Comparison of ENCODE assay signal across 11 cellular contexts in the genomic region with DNA sequence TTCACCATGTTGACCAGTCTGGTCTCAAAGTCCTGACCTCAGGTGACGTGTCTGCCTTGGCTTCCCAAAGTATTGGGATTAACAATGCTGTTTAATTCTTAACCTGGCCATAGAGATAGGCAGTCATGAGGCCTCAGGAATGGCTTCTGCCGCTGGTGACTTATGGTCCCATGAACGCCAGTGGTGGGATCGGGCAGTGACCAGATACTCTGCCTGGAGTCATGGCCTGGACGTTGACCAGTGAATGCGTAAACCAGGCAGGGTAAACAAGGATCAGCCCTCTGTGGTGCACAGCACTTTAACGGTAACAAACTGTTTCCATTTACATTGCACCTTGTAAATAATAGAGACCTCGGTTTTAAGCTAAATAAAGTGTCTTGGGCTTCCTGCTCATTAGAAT.
DNase-seq lines count a peak whose midpoint lies in the region; ATAC-seq lines count a peak whose summit lies in the region.
"Had no signal": no experiment of that assay in that cellular context is flagged by ENCODE, and none has a peak within 500 bp of the region (broad histone marks: within the 10 kb centered on the region; RNA-seq: fewer than 3 reads in every experiment).

No MANE protein-coding gene starts in this region.

- peak; percentile 45 for DNase-seq in islet precursor cell
- no peak for DNase-seq in NCI-H2081 treated with DMSO at 0.1 percent for 48 hours (lab: John Stamatoyannopoulos, UW)
- no peak for DNase-seq in glomerular visceral epithelial cell (ENCODE audit: extremely low spot score)
- DNase-seq: DMS153, NCI-H1105, NCI-H187 treated with DMSO at 0.1 percent for 48 hours had no signal

- ATAC-seq in GM18517 (IDR thresholded peaks at IDR 0.05; ENCODE audit: unreplicated experiment) (peak; percentile 8), GM21526 (IDR thresholded peaks at IDR 0.05; ENCODE audit: low FRiP score, unreplicated experiment) (peak; percentile 9), HG03432 (IDR thresholded peaks at IDR 0.05; ENCODE audit: unreplicated experiment) (peak; percentile 14), HG03159 (IDR thresholded peaks at IDR 0.05; ENCODE audit: unreplicated experiment) (no peak), GM21447 (IDR thresholded peaks at IDR 0.05; ENCODE audit: unreplicated experiment) (no peak)

Comparison
In these comparisons a context has a peak if more than half of its experiments do, and no peak if none do; other contexts are left out.
1. ATAC-seq: peak in GM18517 (single experiment), GM21526 (single experiment) and HG03432 (single experiment); none in HG03159 (single experiment) and GM21447 (single experiment).